ENCODE assay signal across 1 cellular context in the genomic region with DNA sequence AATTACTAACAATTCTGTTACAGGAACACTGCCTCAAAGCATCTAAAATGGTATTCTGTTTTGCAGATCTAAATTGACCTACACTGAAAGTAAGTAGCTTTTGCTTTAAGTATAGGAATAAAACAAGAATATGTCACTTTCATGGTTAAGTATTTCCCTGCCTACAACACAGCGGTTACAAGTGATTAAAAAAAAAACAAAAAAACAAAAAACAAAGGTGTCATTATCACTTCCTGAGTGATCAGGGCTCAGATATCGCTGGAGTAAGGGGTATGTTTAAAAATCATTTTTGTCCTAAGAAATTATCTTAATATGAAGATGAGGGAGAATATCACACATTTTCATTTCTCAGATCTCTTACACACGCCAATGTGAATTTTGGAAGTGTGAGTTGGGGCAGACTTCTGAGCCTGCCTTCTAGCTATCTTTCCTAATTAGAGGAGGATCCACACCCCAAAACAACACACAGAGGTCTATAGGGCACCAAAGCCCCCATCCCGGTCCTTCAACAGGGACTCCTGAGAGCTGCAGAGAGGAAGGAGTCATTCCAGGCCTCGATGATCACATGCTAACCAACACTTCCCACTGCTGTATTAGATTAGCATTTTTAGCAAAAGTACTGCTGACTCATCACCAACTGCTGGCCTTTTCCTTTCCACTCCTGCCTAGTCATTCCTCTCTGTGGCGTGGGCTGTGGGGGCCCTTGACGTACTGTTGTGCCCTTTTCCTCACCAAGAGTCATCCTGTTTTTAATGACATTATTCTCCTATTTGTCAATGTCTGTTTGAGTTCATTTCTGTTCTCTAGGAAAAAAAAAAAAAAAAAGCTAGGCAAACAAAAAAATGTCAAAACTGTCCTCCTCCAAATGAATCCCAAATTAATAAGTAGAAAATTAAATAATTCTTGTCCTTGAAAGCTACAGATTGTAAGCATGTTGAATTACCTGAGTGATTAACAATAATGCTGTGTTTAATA.
A peak's percentile ranks its signal among the peaks of the same experiment; 100 is the strongest.
TF ChIP-seq lines count a peak whose summit lies in the region.

No MANE protein-coding gene starts in this region.

TF ChIP-seq in K562, 482 proteins besides CTCF, POLR2A, EP300 and RAD21 (continued from another document and continues in another):
- TF ChIP-seq, protein P1, sequence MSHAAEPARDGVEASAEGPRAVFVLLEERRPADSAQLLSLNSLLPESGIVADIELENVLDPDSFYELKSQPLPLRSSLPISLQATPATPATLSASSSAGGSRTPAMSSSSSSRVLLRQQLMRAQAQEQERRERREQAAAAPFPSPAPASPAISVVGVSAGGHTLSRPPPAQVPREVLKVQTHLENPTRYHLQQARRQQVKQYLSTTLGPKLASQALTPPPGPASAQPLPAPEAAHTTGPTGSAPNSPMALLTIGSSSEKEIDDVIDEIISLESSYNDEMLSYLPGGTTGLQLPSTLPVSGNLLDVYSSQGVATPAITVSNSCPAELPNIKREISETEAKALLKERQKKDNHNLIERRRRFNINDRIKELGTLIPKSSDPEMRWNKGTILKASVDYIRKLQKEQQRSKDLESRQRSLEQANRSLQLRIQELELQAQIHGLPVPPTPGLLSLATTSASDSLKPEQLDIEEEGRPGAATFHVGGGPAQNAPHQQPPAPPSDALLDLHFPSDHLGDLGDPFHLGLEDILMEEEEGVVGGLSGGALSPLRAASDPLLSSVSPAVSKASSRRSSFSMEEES (CRISPR knock-in tag; IDR thresholded peaks at IDR 0.05), result no peak
- TF ChIP-seq TEAD2 (tag; IDR thresholded peaks at IDR 0.05) (no peak; the same call in 1 of the 2 replicates), ZNF644 (tag; IDR thresholded peaks at IDR 0.05; ENCODE audit: low read depth) (peak; percentile 68), NFIX (CRISPR knock-in tag; IDR thresholded peaks at IDR 0.05; ENCODE audit: low read depth) (no peak), SRSF7 (optimal IDR thresholded peaks at IDR 0.05; ENCODE audit: low read depth, low read length) (no peak), STAG1 (CRISPR knock-in tag; IDR thresholded peaks at IDR 0.05; ENCODE audit: borderline replicate concordance) (no peak), XRCC5 (IDR thresholded peaks at IDR 0.05; ENCODE audit: low read depth, low read length) (no peak), NEUROD1 (IDR thresholded peaks at IDR 0.05; ENCODE audit: borderline replicate concordance, low read depth, low read length, partially characterized antibody) (peak; percentile 52), ZNF133 (CRISPR knock-in tag; IDR thresholded peaks at IDR 0.05) (no peak), FOXK2 (conservative IDR thresholded peaks at IDR 0.05 in 1 of 2, IDR thresholded peaks at IDR 0.05 in 1 of 2; ENCODE audit: low read depth in 2 of 2) (peak; percentile 28 to 29; a peak in 1 of 4 replicates), KAT7 (CRISPR knock-in tag; IDR thresholded peaks at IDR 0.05; ENCODE audit: borderline replicate concordance) (no peak; the same call in 1 of the 2 replicates), TBL1XR1 (IDR thresholded peaks at IDR 0.05; ENCODE audit: low read length in 2 of 2) (peak in 1 of 2 experiments; percentile 81; a peak in 2 of 4 replicates), SMARCC2 (IDR thresholded peaks at IDR 0.05; ENCODE audit: low read depth) (peak; percentile 82), ATF1 (CRISPR knock-in tag; IDR thresholded peaks at IDR 0.05) (no peak), ATF1 (tag; IDR thresholded peaks at IDR 0.05) (peak; percentile 90), ZNF764 (CRISPR knock-in tag; IDR thresholded peaks at IDR 0.05; ENCODE audit: low read depth) (no peak), SMARCA5 (IDR thresholded peaks at IDR 0.05) (peak; percentile 44), EGR1 (conservative IDR thresholded peaks at IDR 0.05) (peak; percentile 94), FOXP1 (CRISPR knock-in tag; IDR thresholded peaks at IDR 0.05) (no peak), NR2C2 (CRISPR knock-in tag; IDR thresholded peaks at IDR 0.05) (no peak), NR2C2 (tag; IDR thresholded peaks at IDR 0.05) (peak; percentile 69), POLR3G (IDR thresholded peaks at IDR 0.05; ENCODE audit: extremely low read depth, insufficient read length, insufficient replicate concordance) (no peak), HDAC8 (tag; IDR thresholded peaks at IDR 0.05) (peak; percentile 68; the same call in 1 of the 2 replicates), ZNF282 (CRISPR knock-in tag; IDR thresholded peaks at IDR 0.05) (no peak), YBX1 (IDR thresholded peaks at IDR 0.05) (no peak), SPI1 (IDR thresholded peaks at IDR 0.05; ENCODE audit: borderline replicate concordance, low read depth, low read length) (peak; percentile 71; the same call in 1 of the 2 replicates), PRPF4 (IDR thresholded peaks at IDR 0.05; ENCODE audit: insufficient read depth, low read depth, low read length, poor library complexity, severe bottlenecking) (no peak), PHTF2 (CRISPR knock-in tag; IDR thresholded peaks at IDR 0.05) (no peak), CBX5 (IDR thresholded peaks at IDR 0.05; ENCODE audit: borderline replicate concordance, low read depth) (no peak), ZBTB1 (CRISPR knock-in tag; IDR thresholded peaks at IDR 0.05; ENCODE audit: borderline replicate concordance, low read depth) (no peak), U2AF2 (optimal IDR thresholded peaks at IDR 0.05; ENCODE audit: low read depth, low read length) (no peak), HNRNPH1 (optimal IDR thresholded peaks at IDR 0.05; ENCODE audit: low read depth, low read length) (no peak), ETV5 (CRISPR knock-in tag; IDR thresholded peaks at IDR 0.05; ENCODE audit: low read depth) (peak; percentile 71), CBFA2T2 (conservative IDR thresholded peaks at IDR 0.05) (no peak; the same call in 1 of the 2 replicates), CREM (IDR thresholded peaks at IDR 0.05; ENCODE audit: low read depth) (peak; percentile 94), POLR2G (IDR thresholded peaks at IDR 0.05; ENCODE audit: low read depth, low read length) (no peak), BMI1 (IDR thresholded peaks at IDR 0.05; ENCODE audit: low read length) (no peak), IFI16 (CRISPR knock-in tag; IDR thresholded peaks at IDR 0.05) (no peak)
- TF ChIP-seq, protein P2, sequence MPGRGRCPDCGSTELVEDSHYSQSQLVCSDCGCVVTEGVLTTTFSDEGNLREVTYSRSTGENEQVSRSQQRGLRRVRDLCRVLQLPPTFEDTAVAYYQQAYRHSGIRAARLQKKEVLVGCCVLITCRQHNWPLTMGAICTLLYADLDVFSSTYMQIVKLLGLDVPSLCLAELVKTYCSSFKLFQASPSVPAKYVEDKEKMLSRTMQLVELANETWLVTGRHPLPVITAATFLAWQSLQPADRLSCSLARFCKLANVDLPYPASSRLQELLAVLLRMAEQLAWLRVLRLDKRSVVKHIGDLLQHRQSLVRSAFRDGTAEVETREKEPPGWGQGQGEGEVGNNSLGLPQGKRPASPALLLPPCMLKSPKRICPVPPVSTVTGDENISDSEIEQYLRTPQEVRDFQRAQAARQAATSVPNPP (IDR thresholded peaks at IDR 0.05; ENCODE audit: borderline replicate concordance, insufficient read depth, insufficient read length), result no peak
- TF ChIP-seq, protein P3, sequence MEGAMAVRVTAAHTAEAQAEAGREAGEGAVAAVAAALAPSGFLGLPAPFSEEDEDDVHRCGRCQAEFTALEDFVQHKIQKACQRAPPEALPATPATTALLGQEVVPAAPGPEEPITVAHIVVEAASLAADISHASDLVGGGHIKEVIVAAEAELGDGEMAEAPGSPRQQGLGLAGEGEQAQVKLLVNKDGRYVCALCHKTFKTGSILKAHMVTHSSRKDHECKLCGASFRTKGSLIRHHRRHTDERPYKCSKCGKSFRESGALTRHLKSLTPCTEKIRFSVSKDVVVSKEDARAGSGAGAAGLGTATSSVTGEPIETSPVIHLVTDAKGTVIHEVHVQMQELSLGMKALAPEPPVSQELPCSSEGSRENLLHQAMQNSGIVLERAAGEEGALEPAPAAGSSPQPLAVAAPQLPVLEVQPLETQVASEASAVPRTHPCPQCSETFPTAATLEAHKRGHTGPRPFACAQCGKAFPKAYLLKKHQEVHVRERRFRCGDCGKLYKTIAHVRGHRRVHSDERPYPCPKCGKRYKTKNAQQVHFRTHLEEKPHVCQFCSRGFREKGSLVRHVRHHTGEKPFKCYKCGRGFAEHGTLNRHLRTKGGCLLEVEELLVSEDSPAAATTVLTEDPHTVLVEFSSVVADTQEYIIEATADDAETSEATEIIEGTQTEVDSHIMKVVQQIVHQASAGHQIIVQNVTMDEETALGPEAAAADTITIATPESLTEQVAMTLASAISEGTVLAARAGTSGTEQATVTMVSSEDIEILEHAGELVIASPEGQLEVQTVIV (CRISPR knock-in tag; IDR thresholded peaks at IDR 0.05; ENCODE audit: borderline replicate concordance), result no peak
- TF ChIP-seq, protein P4, sequence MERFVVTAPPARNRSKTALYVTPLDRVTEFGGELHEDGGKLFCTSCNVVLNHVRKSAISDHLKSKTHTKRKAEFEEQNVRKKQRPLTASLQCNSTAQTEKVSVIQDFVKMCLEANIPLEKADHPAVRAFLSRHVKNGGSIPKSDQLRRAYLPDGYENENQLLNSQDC (CRISPR knock-in tag; IDR thresholded peaks at IDR 0.05), result 0 out of 2 replicates have a peak, but pooled peaks have one; percentile 13
- TF ChIP-seq, protein P5, sequence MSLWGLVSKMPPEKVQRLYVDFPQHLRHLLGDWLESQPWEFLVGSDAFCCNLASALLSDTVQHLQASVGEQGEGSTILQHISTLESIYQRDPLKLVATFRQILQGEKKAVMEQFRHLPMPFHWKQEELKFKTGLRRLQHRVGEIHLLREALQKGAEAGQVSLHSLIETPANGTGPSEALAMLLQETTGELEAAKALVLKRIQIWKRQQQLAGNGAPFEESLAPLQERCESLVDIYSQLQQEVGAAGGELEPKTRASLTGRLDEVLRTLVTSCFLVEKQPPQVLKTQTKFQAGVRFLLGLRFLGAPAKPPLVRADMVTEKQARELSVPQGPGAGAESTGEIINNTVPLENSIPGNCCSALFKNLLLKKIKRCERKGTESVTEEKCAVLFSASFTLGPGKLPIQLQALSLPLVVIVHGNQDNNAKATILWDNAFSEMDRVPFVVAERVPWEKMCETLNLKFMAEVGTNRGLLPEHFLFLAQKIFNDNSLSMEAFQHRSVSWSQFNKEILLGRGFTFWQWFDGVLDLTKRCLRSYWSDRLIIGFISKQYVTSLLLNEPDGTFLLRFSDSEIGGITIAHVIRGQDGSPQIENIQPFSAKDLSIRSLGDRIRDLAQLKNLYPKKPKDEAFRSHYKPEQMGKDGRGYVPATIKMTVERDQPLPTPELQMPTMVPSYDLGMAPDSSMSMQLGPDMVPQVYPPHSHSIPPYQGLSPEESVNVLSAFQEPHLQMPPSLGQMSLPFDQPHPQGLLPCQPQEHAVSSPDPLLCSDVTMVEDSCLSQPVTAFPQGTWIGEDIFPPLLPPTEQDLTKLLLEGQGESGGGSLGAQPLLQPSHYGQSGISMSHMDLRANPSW (CRISPR knock-in tag; IDR thresholded peaks at IDR 0.05), result no peak
- TF ChIP-seq, protein P6, sequence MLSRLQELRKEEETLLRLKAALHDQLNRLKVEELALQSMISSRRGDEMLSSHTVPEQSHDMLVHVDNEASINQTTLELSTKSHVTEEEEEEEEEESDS (CRISPR knock-in tag; IDR thresholded peaks at IDR 0.05), result no peak
- TF ChIP-seq, protein P7, sequence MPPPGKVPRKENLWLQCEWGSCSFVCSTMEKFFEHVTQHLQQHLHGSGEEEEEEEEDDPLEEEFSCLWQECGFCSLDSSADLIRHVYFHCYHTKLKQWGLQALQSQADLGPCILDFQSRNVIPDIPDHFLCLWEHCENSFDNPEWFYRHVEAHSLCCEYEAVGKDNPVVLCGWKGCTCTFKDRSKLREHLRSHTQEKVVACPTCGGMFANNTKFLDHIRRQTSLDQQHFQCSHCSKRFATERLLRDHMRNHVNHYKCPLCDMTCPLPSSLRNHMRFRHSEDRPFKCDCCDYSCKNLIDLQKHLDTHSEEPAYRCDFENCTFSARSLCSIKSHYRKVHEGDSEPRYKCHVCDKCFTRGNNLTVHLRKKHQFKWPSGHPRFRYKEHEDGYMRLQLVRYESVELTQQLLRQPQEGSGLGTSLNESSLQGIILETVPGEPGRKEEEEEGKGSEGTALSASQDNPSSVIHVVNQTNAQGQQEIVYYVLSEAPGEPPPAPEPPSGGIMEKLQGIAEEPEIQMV (tag; conservative IDR thresholded peaks at IDR 0.05; ENCODE audit: low read depth), result no peak; the same call in 1 of the 2 replicates
- TF ChIP-seq, protein P8, sequence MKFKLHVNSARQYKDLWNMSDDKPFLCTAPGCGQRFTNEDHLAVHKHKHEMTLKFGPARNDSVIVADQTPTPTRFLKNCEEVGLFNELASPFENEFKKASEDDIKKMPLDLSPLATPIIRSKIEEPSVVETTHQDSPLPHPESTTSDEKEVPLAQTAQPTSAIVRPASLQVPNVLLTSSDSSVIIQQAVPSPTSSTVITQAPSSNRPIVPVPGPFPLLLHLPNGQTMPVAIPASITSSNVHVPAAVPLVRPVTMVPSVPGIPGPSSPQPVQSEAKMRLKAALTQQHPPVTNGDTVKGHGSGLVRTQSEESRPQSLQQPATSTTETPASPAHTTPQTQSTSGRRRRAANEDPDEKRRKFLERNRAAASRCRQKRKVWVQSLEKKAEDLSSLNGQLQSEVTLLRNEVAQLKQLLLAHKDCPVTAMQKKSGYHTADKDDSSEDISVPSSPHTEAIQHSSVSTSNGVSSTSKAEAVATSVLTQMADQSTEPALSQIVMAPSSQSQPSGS (CRISPR knock-in tag; IDR thresholded peaks at IDR 0.05), result no peak
- TF ChIP-seq, protein P9, sequence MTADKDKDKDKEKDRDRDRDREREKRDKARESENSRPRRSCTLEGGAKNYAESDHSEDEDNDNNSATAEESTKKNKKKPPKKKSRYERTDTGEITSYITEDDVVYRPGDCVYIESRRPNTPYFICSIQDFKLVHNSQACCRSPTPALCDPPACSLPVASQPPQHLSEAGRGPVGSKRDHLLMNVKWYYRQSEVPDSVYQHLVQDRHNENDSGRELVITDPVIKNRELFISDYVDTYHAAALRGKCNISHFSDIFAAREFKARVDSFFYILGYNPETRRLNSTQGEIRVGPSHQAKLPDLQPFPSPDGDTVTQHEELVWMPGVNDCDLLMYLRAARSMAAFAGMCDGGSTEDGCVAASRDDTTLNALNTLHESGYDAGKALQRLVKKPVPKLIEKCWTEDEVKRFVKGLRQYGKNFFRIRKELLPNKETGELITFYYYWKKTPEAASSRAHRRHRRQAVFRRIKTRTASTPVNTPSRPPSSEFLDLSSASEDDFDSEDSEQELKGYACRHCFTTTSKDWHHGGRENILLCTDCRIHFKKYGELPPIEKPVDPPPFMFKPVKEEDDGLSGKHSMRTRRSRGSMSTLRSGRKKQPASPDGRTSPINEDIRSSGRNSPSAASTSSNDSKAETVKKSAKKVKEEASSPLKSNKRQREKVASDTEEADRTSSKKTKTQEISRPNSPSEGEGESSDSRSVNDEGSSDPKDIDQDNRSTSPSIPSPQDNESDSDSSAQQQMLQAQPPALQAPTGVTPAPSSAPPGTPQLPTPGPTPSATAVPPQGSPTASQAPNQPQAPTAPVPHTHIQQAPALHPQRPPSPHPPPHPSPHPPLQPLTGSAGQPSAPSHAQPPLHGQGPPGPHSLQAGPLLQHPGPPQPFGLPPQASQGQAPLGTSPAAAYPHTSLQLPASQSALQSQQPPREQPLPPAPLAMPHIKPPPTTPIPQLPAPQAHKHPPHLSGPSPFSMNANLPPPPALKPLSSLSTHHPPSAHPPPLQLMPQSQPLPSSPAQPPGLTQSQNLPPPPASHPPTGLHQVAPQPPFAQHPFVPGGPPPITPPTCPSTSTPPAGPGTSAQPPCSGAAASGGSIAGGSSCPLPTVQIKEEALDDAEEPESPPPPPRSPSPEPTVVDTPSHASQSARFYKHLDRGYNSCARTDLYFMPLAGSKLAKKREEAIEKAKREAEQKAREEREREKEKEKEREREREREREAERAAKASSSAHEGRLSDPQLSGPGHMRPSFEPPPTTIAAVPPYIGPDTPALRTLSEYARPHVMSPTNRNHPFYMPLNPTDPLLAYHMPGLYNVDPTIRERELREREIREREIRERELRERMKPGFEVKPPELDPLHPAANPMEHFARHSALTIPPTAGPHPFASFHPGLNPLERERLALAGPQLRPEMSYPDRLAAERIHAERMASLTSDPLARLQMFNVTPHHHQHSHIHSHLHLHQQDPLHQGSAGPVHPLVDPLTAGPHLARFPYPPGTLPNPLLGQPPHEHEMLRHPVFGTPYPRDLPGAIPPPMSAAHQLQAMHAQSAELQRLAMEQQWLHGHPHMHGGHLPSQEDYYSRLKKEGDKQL (CRISPR knock-in tag; IDR thresholded peaks at IDR 0.05; ENCODE audit: borderline replicate concordance), result no peak
